ENCODE assay signal across 8 cellular contexts in the genomic region with DNA sequence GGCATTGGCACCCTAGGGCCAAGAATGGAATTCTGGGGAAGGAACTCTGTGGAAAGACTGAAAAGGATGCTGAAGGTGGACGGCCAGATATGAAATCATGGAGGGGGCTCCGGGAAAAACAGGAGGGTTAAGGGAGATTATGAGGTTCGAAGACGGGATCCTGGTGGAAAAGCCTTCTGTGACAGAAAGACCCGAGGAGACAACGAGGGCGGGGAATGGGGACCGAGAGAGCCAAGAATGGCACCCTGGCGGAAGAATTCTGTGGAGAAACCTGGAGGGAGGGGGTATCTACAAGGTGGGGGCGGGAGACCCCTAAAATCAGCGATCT. TPM values are rescaled to one million over a fixed set of nuclear protein-coding genes. Genes with fewer than 3 reads are reported as not detected.
DNase-seq lines count a peak whose midpoint lies in the region; TF ChIP-seq lines count a peak whose summit lies in the region.

No MANE protein-coding gene starts in this region.

- peak overlapping the region; percentile 73 for H3K27ac ChIP-seq in CD4-positive, alpha-beta memory T cell (ENCODE audit: low read depth, low read length)
- H3K27ac ChIP-seq in HUES64 (ENCODE audit: low read depth, low read length) (peak overlapping the region; percentile 36; the same call in 1 of the 2 replicates), coronary artery (peak overlapping the region; percentile 46 to 85), neural progenitor cell (no peak overlapping the region)

- peak overlapping the region; percentile 23 for H2AFZ ChIP-seq in neural progenitor cell (replicated peaks)

- H3K79me2 ChIP-seq in neural progenitor cell (ENCODE audit: low read depth): peaks cover 55% of the 10 kb centered on the region

- WGBS in HUES64: 1% methylated on average over 11 of the region's 11 CpGs

- H3F3A ChIP-seq in neural progenitor cell (ENCODE audit: low read depth): peaks cover 9% of the 10 kb centered on the region

- intact Hi-C loops in CD4-positive, alpha-beta memory T cell (cut with micrococcal nuclease): loop anchor here (1.0 to 2.0 kb wide), 5 partner anchors 53 to 421 kb away; a partner anchor contains a TSS

- TF ChIP-seq CTCF in coronary artery (IDR thresholded peaks at IDR 0.05) (no peak), neural progenitor cell (IDR thresholded peaks at IDR 0.05) (no peak)

- CTCF ChIA-PET in CD4-positive, alpha-beta memory T cell (lab: Charles Lee; ENCODE audit: partially characterized antibody): no interaction called here

- peak overlapping the region; percentile 92 to 100 (median 98) for H3K4me3 Mint-ChIP-seq in CD4-positive, alpha-beta memory T cell
- peak overlapping the region; percentile 98 for H3K4me3 Mint-ChIP-seq in neural progenitor cell

- H4K20me1 ChIP-seq in neural progenitor cell (ENCODE audit: low read depth): no peaks in the 10 kb centered on the region

- H3K27me3 ChIP-seq in CD4-positive, alpha-beta memory T cell (ENCODE audit: insufficient read depth, low read length): no peaks in the 10 kb centered on the region
- H3K27me3 ChIP-seq in HUES64 (ENCODE audit: insufficient read depth, low read length) (no peaks in the 10 kb centered on the region), neural progenitor cell (no peaks in the 10 kb centered on the region)

- peaks cover 34% of the 10 kb centered on the region for H3K4me1 ChIP-seq in CD4-positive, alpha-beta memory T cell (ENCODE audit: insufficient read depth, low read length)
- peaks cover 13% of the 10 kb centered on the region; the same call in 1 of the 2 replicates for H3K4me1 ChIP-seq in HUES64 (ENCODE audit: insufficient read depth, low read length)
- peaks cover 9% of the 10 kb centered on the region for H3K4me1 ChIP-seq in neural progenitor cell

- no peaks in the 10 kb centered on the region for H3K9me3 ChIP-seq in CD4-positive, alpha-beta memory T cell (ENCODE audit: control insufficient read depth in 1 of 2, low read length in 2 of 2)
- H3K9me3 ChIP-seq in HUES64 (ENCODE audit: insufficient read depth, low read depth, low read length): no peaks in the 10 kb centered on the region
- H3K9me3 ChIP-seq in neural progenitor cell (ENCODE audit: low read depth): no peaks in the 10 kb centered on the region

- peaks cover 29 to 44% (median 34%) of the 10 kb centered on the region in 4 donors for H3K4me1 Mint-ChIP-seq in CD4-positive, alpha-beta memory T cell
- peaks cover 21% of the 10 kb centered on the region for H3K4me1 Mint-ChIP-seq in neural progenitor cell

- peaks cover 1 to 2% of the 10 kb centered on the region in 2 donors for H3K27me3 Mint-ChIP-seq in CD4-positive, alpha-beta memory T cell
- H3K27me3 Mint-ChIP-seq in neural progenitor cell (ENCODE audit: insufficient read depth, low read depth): no peaks in the 10 kb centered on the region

- H3K36me3 Mint-ChIP-seq in CD4-positive, alpha-beta memory T cell: peaks cover 18 to 44% of the 10 kb centered on the region in 2 donors
- peaks cover 14% of the 10 kb centered on the region for H3K36me3 Mint-ChIP-seq in neural progenitor cell

- peak overlapping the region; percentile 98 for H3K4me2 ChIP-seq in neural progenitor cell

- H3K27ac Mint-ChIP-seq in CD4-positive, alpha-beta memory T cell: peak overlapping the region; percentile 95 to 99 (median 99)
- H3K27ac Mint-ChIP-seq in neural progenitor cell: peak overlapping the region; percentile 61

- peak overlapping the region; percentile 90 to 97 for H3K4me3 ChIP-seq in CD4-positive, alpha-beta memory T cell (ENCODE audit: low read length in 2 of 2)
- peak overlapping the region; percentile 96 for H3K4me3 ChIP-seq in HUES64 (ENCODE audit: low read length)
- peak overlapping the region; percentile 95 for H3K4me3 ChIP-seq in coronary artery
- H3K4me3 ChIP-seq in neural progenitor cell: peak overlapping the region; percentile 82

- peaks cover 0 to 5% (median 0%) of the 10 kb centered on the region in 8 donors for H3K9me3 Mint-ChIP-seq in CD4-positive, alpha-beta memory T cell
- H3K9me3 Mint-ChIP-seq in neural progenitor cell: no peaks in the 10 kb centered on the region

- POLR2A ChIA-PET in CD4-positive, alpha-beta memory T cell (lab: Charles Lee; ENCODE audit: partially characterized antibody): no interaction called here

- peaks cover 12% of the 10 kb centered on the region for H3K36me3 ChIP-seq in CD4-positive, alpha-beta memory T cell (ENCODE audit: insufficient read depth, low read length)
- H3K36me3 ChIP-seq in HUES64 (ENCODE audit: insufficient read depth, low read length) (peaks cover 65% of the 10 kb centered on the region), neural progenitor cell (peaks cover 18% of the 10 kb centered on the region)

- no peak for DNase-seq in CD4-positive, alpha-beta memory T cell
- no peak for DNase-seq in coronary artery (ENCODE audit: low spot score)
- no peak for DNase-seq in neural progenitor cell (ENCODE audit: low spot score)
- DNase-seq in RPMI8226: no peak
- no peak for DNase-seq in NCI-H2196 treated with DMSO at 0.1 percent for 48 hours (lab: John Stamatoyannopoulos, UW; ENCODE audit: unreplicated experiment)
- DNase-seq in COR-L47 (lab: John Stamatoyannopoulos, UW): no peak
- DNase-seq in activated effector memory CD4-positive, alpha-beta T cell treated with Interleukin-2 at 50 U/mL for 16 hours: no peak

- peak overlapping the region; percentile 86 for H3K9ac ChIP-seq in HUES64 (ENCODE audit: low read depth, low read length)
- peak overlapping the region; percentile 29 for H3K9ac ChIP-seq in neural progenitor cell

RNA-seq across cellular contexts. Expression of a gene that starts 0.4 kb away (rescaled TPM):
- 10 to 100 TPM; 17.9 to 18.3 TPM for total RNA-seq in CD4-positive, alpha-beta memory T cell
- polyA plus RNA-seq in CD4-positive, alpha-beta memory T cell: 10 to 100 TPM; 13.4 to 21.0 TPM
- 24.5 TPM for polyA plus RNA-seq in HUES64 (2013, experiment 1 of 2)
- 24.1 TPM for polyA plus RNA-seq in HUES64 (2013, experiment 2 of 2)
- total RNA-seq in neural progenitor cell (ENCODE audit: low replicate concordance): 10.7 and 11.1 TPM in 2 replicates

RNA-seq across cellular contexts. Expression of a gene that starts 0.5 kb away (rescaled TPM):
- total RNA-seq in CD4-positive, alpha-beta memory T cell: 10 to 100 TPM; 10.2 to 11.1 TPM
- polyA plus RNA-seq in CD4-positive, alpha-beta memory T cell: under 1 TPM in 1 of 2 donors, not detected in 1; 0.78 TPM
- polyA plus RNA-seq in HUES64 (2013, experiment 1 of 2): 20.4 TPM
- 21.0 TPM for polyA plus RNA-seq in HUES64 (2013, experiment 2 of 2)
- 32.1 and 45.2 TPM in 2 replicates for total RNA-seq in neural progenitor cell (ENCODE audit: low replicate concordance)

RNA-seq across cellular contexts. Expression of a gene that starts 38.6 kb away (rescaled TPM):
- total RNA-seq in CD4-positive, alpha-beta memory T cell: 1 to 10 TPM in 1 of 2 experiments, under 1 TPM in 1; 0.79 to 1.2 TPM
- under 1 TPM in 1 of 2 donors, not detected in 1; 0.14 TPM for polyA plus RNA-seq in CD4-positive, alpha-beta memory T cell
- 1.8 TPM for polyA plus RNA-seq in HUES64 (2013, experiment 1 of 2)
- 2.1 TPM for polyA plus RNA-seq in HUES64 (2013, experiment 2 of 2)
- total RNA-seq in neural progenitor cell (ENCODE audit: low replicate concordance): 0.95 and 1.2 TPM in 2 replicates

RNA-seq across cellular contexts. Expression of a gene that starts 56.0 kb away (rescaled TPM):
- total RNA-seq in CD4-positive, alpha-beta memory T cell: 10 to 100 TPM; 22.5 to 22.6 TPM
- polyA plus RNA-seq in CD4-positive, alpha-beta memory T cell: 10 to 100 TPM; 43.1 to 45.0 TPM
- 47.2 TPM for polyA plus RNA-seq in HUES64 (2013, experiment 1 of 2)
- polyA plus RNA-seq in HUES64 (2013, experiment 2 of 2): 45.3 TPM
- total RNA-seq in neural progenitor cell (ENCODE audit: low replicate concordance): 46.0 and 67.9 TPM in 2 replicates
